In the genomic region with DNA sequence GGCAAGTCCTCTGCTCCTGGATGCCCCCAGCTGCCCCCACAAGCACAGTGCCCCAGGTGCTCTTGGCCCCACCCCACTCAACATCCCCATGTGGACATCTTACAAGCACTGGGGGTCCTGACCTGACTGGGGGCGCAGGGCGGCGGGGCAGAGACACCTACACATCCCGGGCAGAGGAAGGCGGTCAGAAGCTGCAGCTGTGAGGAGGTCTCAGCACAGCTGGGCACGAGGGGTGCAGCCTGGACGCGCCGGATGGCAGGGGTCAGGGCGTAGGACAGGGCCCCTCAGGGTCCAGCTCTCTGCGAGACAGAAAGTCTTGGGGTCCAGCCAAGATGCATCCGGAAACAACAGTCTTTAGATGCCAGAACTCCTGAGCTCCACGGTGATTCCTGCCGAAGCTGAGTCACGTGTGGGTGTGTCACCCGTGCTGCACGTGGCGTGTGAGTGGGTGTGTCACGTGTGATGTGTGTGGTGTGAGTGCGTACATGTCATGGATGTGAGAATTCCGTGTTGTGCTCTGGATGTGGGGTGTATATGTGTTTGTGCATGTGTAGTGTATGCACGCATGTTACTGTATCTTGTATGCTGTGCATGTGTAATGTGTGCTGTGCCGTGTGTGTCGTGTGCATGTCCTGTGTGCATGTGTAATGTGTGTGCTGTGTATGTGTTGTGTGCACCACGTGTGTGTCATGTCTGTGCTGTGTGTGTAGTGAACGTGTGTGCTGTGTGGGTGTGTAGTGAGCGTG, we compare ENCODE assay signal across 1 cellular context.
A peak's percentile ranks its signal among the peaks of the same experiment; 100 is the strongest.
TF ChIP-seq lines count a peak whose summit lies in the region.

No MANE protein-coding gene starts in this region.

TF ChIP-seq in WTC11, 78 proteins besides CTCF, POLR2A, EP300 and RAD21 (continued from another document):
- TF ChIP-seq, protein P1, sequence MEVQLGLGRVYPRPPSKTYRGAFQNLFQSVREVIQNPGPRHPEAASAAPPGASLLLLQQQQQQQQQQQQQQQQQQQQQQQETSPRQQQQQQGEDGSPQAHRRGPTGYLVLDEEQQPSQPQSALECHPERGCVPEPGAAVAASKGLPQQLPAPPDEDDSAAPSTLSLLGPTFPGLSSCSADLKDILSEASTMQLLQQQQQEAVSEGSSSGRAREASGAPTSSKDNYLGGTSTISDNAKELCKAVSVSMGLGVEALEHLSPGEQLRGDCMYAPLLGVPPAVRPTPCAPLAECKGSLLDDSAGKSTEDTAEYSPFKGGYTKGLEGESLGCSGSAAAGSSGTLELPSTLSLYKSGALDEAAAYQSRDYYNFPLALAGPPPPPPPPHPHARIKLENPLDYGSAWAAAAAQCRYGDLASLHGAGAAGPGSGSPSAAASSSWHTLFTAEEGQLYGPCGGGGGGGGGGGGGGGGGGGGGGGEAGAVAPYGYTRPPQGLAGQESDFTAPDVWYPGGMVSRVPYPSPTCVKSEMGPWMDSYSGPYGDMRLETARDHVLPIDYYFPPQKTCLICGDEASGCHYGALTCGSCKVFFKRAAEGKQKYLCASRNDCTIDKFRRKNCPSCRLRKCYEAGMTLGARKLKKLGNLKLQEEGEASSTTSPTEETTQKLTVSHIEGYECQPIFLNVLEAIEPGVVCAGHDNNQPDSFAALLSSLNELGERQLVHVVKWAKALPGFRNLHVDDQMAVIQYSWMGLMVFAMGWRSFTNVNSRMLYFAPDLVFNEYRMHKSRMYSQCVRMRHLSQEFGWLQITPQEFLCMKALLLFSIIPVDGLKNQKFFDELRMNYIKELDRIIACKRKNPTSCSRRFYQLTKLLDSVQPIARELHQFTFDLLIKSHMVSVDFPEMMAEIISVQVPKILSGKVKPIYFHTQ (CRISPR knock-in tag; IDR thresholded peaks at IDR 0.05) = no peak
- TF ChIP-seq GABPB1 (CRISPR knock-in tag; IDR thresholded peaks at IDR 0.05) = no peak
- TF ChIP-seq ZNF121 (CRISPR knock-in tag; IDR thresholded peaks at IDR 0.05) = 0 out of 2 replicates have a peak, but pooled peaks have one; percentile 3
- no peak for TF ChIP-seq PRRX2 (CRISPR knock-in tag; IDR thresholded peaks at IDR 0.05)
TF ChIP-seq in WTC11: peak in this region for 4.
